Comparison of ENCODE assay signal across 1 cellular context in genomic region chr7:66034455-66034854, GRCh38.
TF ChIP-seq lines count a peak whose summit lies in the region.

No MANE protein-coding gene starts in this region.

TF ChIP-seq in SK-N-SH treated with all-trans-retinoic acid at 6 μM for 48 hours, 23 proteins besides CTCF, POLR2A, EP300 and RAD21:
- peak; percentile 26; the same call in 1 of the 2 replicates for TF ChIP-seq ZNF8 (CRISPR knock-in tag; IDR thresholded peaks at IDR 0.05)
- TF ChIP-seq CSRNP3 (CRISPR knock-in tag; IDR thresholded peaks at IDR 0.05) = peak; percentile 70; the same call in 1 of the 2 replicates
- TF ChIP-seq PATZ1 (CRISPR knock-in tag; IDR thresholded peaks at IDR 0.05; ENCODE audit: borderline replicate concordance) = peak; percentile 87; the same call in 1 of the 2 replicates
- TF ChIP-seq SNAI2 (CRISPR knock-in tag; IDR thresholded peaks at IDR 0.05) = peak; percentile 89
- TF ChIP-seq ZC3H10 (CRISPR knock-in tag; IDR thresholded peaks at IDR 0.05) = peak; percentile 97
- peak; percentile 80; the same call in 1 of the 2 replicates for TF ChIP-seq GLIS3 (CRISPR knock-in tag; IDR thresholded peaks at IDR 0.05)
- peak; percentile 92 for TF ChIP-seq TCF4 (CRISPR knock-in tag; IDR thresholded peaks at IDR 0.05; ENCODE audit: borderline replicate concordance)
- peak; percentile 97 for TF ChIP-seq ISL1 (CRISPR knock-in tag; IDR thresholded peaks at IDR 0.05)
- TF ChIP-seq CSDC2 (CRISPR knock-in tag; IDR thresholded peaks at IDR 0.05) = peak; percentile 83; the same call in 1 of the 2 replicates
- peak; percentile 96 for TF ChIP-seq CREB5 (CRISPR knock-in tag; IDR thresholded peaks at IDR 0.05; ENCODE audit: low read depth)
